ENCODE assay signal across 23 cellular contexts in genomic region chr2:7165736-7166135, GRCh38.
DNase-seq lines count a peak whose midpoint lies in the region; ATAC-seq and TF ChIP-seq lines count a peak whose summit lies in the region.
"Had no signal": no experiment of that assay in that cellular context is flagged by ENCODE, and none has a peak within 500 bp of the region (broad histone marks: within the 10 kb centered on the region; RNA-seq: fewer than 3 reads in every experiment).

No MANE protein-coding gene starts in this region.

- H3F3A ChIP-seq in SK-N-SH (replicated peaks; ENCODE audit: insufficient read depth) = no peaks in the 10 kb centered on the region

- ATAC-seq in SK-N-SH treated with all-trans-retinoic acid at 6 μM for 48 hours (no peak), HG02938 (IDR thresholded peaks at IDR 0.05; ENCODE audit: unreplicated experiment) (no peak)
- ATAC-seq: Right ventricle myocardium inferior had no signal

- no peaks in the 10 kb centered on the region for H3K79me2 ChIP-seq in SK-N-SH (ENCODE audit: insufficient read depth)

- H3K9ac ChIP-seq in SK-N-SH (no peak overlapping the region), mesenchymal stem cell (ENCODE audit: low read length) (no peak overlapping the region)

- CTCF ChIA-PET in SK-N-SH (lab: Yijun Ruan, JAX) = interaction anchor here (1.0 kb wide), 1 partner anchor 46 kb away, joined by 3 read pairs; no protein-coding TSS in a partner anchor

- no peak overlapping the region for H2BK15ac ChIP-seq in mesenchymal stem cell (ENCODE audit: low read depth, poor library complexity, severe bottlenecking)

- H3K36me3 ChIP-seq in SK-N-SH (replicated peaks in 1 of 2; ENCODE audit: control insufficient read depth in 1 of 2, insufficient read depth in 2 of 2, low read length in 1 of 2) (no peaks in the 10 kb centered on the region), SJSA1 (no peaks in the 10 kb centered on the region), mesenchymal stem cell (ENCODE audit: control insufficient read depth in 1 of 2, insufficient read depth in 2 of 2, low read depth in 1 of 2, low read length in 2 of 2) (no peaks in the 10 kb centered on the region)
- H3K36me3 ChIP-seq: SJCRH30 had no signal

- no peaks in the 10 kb centered on the region for H3K79me1 ChIP-seq in mesenchymal stem cell (replicated peaks; ENCODE audit: low read length, poor library complexity, severe bottlenecking)

- WGBS in SK-N-SH (ENCODE audit: low lambda C conversion rate) = 50% methylated on average over 1 of the region's 1 CpG
- no CpG with 5 or more reads among the region's 1 CpG for whole genome bisulfite sequencing in mesenchymal stem cell

- no peak for TF ChIP-seq EP300 in SK-N-SH (IDR thresholded peaks at IDR 0.05; ENCODE audit: borderline replicate concordance in 1 of 2, low read depth in 1 of 2, low read length in 1 of 2)

- TF ChIP-seq CTCF in SK-N-SH (IDR thresholded peaks at IDR 0.05) = no peak

- H3K4me2 ChIP-seq in SK-N-SH (no peak overlapping the region; the same call in 1 of the 2 replicates), mesenchymal stem cell (ENCODE audit: low read length, poor library complexity, severe bottlenecking) (no peak overlapping the region)

- H3K9me2 ChIP-seq in SK-N-SH = no peaks in the 10 kb centered on the region

- DNase-seq in SK-N-SH (no peak), SJSA1 (ENCODE audit: low read depth in 1 of 2, low spot score in 2 of 2) (peak; percentile 63 to 66), astrocyte of the hippocampus (ENCODE audit: low read depth, low spot score) (peak; percentile 81), mesenchymal stem cell (no peak)
- DNase-seq in central memory CD4-positive, alpha-beta T cell = no peak
- DNase-seq in stimulated activated CD4-positive, alpha-beta T cell treated with anti-CD3 and anti-CD28 coated beads, Interleukin-4, amount 100 ng/mL, for 4 hours = no peak
- DNase-seq: CD8-positive, alpha-beta memory T cell; DMS79 treated with DMSO at 0.1 percent for 48 hours; H9; IMR-90; KG1; NCI-H1092; NCI-H1417 treated with DMSO at 0.1 percent for 48 hours; NCI-H187; NCI-H2081 treated with DMSO at 0.1 percent for 48 hours; NCI-H2171 treated with DMSO at 0.1 percent for 48 hours; NCI-H524; NCI-H774; SJCRH30 had no signal

- no peaks in the 10 kb centered on the region; a peak in 1 of 4 replicates for H3K4me1 ChIP-seq in SK-N-SH (ENCODE audit: control insufficient read depth in 1 of 2, insufficient read depth in 2 of 2, low read depth in 1 of 2, low read length in 1 of 2)
- H3K4me1 ChIP-seq in SJSA1 (replicated peaks) = peaks cover 18% of the 10 kb centered on the region
- no peaks in the 10 kb centered on the region for H3K4me1 ChIP-seq in mesenchymal stem cell (ENCODE audit: control insufficient read depth, insufficient read depth, low read depth, low read length)
- H3K4me1 ChIP-seq: SJCRH30 had no signal

- H3K27ac ChIP-seq in SK-N-SH (ENCODE audit: low read depth in 2 of 2, low read length in 1 of 2) (no peak overlapping the region), SJSA1 (peak overlapping the region; percentile 29), mesenchymal stem cell (ENCODE audit: low read length, poor library complexity, severe bottlenecking) (no peak overlapping the region)
- H3K27ac ChIP-seq: 22Rv1, SJCRH30 had no signal

- no peak overlapping the region for H4K8ac ChIP-seq in mesenchymal stem cell (ENCODE audit: low read length)

- no peaks in the 10 kb centered on the region for H3K9me3 ChIP-seq in SK-N-SH
- H3K9me3 ChIP-seq in SJSA1 (replicated peaks) = no peaks in the 10 kb centered on the region
- H3K9me3 ChIP-seq in mesenchymal stem cell (ENCODE audit: control insufficient read depth, low read length) = no peaks in the 10 kb centered on the region
- H3K9me3 ChIP-seq: SJCRH30 had no signal

- H3K23ac ChIP-seq in mesenchymal stem cell (ENCODE audit: low read length in 2 of 2) = no peak overlapping the region

- H2AFZ ChIP-seq in SK-N-SH (ENCODE audit: low read depth) = no peak overlapping the region
- H2AFZ ChIP-seq in mesenchymal stem cell (ENCODE audit: low read depth, low read length) = no peak overlapping the region

- H3K14ac ChIP-seq in mesenchymal stem cell (ENCODE audit: low read length in 2 of 2) = no peak overlapping the region

- H4K91ac ChIP-seq in mesenchymal stem cell (ENCODE audit: low read length) = no peak overlapping the region

- no peak overlapping the region for H2BK12ac ChIP-seq in mesenchymal stem cell (ENCODE audit: low read length in 2 of 2)

- no peaks in the 10 kb centered on the region for H4K20me1 ChIP-seq in SK-N-SH (ENCODE audit: insufficient read depth)

- H2BK5ac ChIP-seq in mesenchymal stem cell (ENCODE audit: low read depth, low read length, poor library complexity, severe bottlenecking) = no peak overlapping the region

- no peak overlapping the region for H2AK5ac ChIP-seq in mesenchymal stem cell (ENCODE audit: low read length, severe bottlenecking)

- H3K4me3 ChIP-seq in SK-N-SH (ENCODE audit: low read depth in 2 of 2, low read length in 1 of 2) (no peak overlapping the region), SJSA1 (no peak overlapping the region), mesenchymal stem cell (ENCODE audit: insufficient read depth in 1 of 2, low read depth in 1 of 2, low read length in 2 of 2) (no peak overlapping the region)
- H3K4me3 ChIP-seq: SJCRH30 had no signal

- TF ChIP-seq RAD21 in SK-N-SH (IDR thresholded peaks at IDR 0.05; ENCODE audit: low read length) = no peak

- no peak overlapping the region for H3K18ac ChIP-seq in mesenchymal stem cell (ENCODE audit: low read depth in 1 of 2, low read length in 2 of 2)

- no peak overlapping the region for H2BK120ac ChIP-seq in mesenchymal stem cell (ENCODE audit: low read depth, low read length)

- no peak overlapping the region for H3K4ac ChIP-seq in mesenchymal stem cell (ENCODE audit: low read depth in 1 of 2, low read length in 2 of 2)

- H3K27me3 ChIP-seq in SK-N-SH (ENCODE audit: insufficient read depth) (no peaks in the 10 kb centered on the region), SJSA1 (replicated peaks) (no peaks in the 10 kb centered on the region), mesenchymal stem cell (ENCODE audit: control insufficient read depth in 1 of 2, insufficient read depth in 1 of 2, low read length in 2 of 2) (no peaks in the 10 kb centered on the region)

- POLR2A ChIA-PET in SK-N-SH (lab: Yijun Ruan, JAX) = no interaction called here

TF ChIP-seq in SK-N-SH, 30 proteins besides CTCF, POLR2A, EP300 and RAD21:
- TF ChIP-seq TCF12 (IDR thresholded peaks at IDR 0.05) (peak; percentile 32; the same call in 1 of the 2 replicates), FOSL2 (IDR thresholded peaks at IDR 0.05; ENCODE audit: borderline replicate concordance, low read depth) (peak; percentile 35; the same call in 1 of the 2 replicates), SMC3 (IDR thresholded peaks at IDR 0.05; ENCODE audit: low read depth, low read length) (no peak)

TF ChIP-seq in SK-N-SH treated with all-trans-retinoic acid at 6 μM for 48 hours, 23 proteins besides CTCF, POLR2A, EP300 and RAD21:
- no peak for TF ChIP-seq CSRNP3 (CRISPR knock-in tag; IDR thresholded peaks at IDR 0.05)
- TF ChIP-seq ZC3H10 (CRISPR knock-in tag; IDR thresholded peaks at IDR 0.05) = no peak
TF ChIP-seq in SK-N-SH treated with all-trans-retinoic acid at 6 μM for 48 hours: peak in this region for 0.

Comparison
In these comparisons a context has a peak if more than half of its experiments do, and no peak if none do; other contexts are left out.
1. DNase-seq: peak in SJSA1 (2 of 2) and astrocyte of the hippocampus (single experiment); none in SK-N-SH (single experiment), central memory CD4-positive, alpha-beta T cell (single experiment), stimulated activated CD4-positive, alpha-beta T cell treated with anti-CD3 and anti-CD28 coated beads, Interleukin-4, amount 100 ng/mL, for 4 hours (0 of 2) and mesenchymal stem cell (single experiment).